ENCODE assay signal across 9 cellular contexts in the genomic region with DNA sequence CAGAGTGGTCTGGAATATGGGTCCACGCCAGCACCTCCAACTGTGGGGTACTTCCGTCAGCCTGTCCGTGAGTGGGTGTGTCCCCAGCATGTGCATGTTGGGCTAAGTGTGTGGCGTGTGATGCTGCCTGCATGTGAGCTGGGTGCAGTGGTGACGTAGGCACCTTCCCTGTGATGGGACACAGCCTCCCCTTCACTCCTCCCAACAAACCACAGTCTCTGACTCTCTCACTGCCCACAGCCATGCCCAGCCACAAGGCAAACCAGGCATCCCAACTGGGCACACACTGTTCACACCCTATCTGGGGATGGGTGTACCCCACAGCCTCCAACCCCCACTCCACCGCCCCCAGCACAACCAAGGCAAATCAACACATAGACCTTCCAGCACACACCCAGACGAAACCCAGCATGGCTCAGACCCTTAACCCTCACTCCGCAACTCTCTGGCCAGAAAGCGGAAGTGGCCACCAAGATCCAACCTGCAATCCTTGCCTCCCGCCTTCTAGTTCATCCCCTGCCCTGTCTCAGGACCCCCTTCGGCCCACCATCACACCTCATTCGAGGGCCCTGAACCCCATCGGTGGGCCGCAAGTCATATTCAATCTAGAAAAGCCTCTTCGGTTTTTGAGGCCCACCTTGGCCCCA. TPM values are rescaled to one million over a fixed set of nuclear protein-coding genes. Genes with fewer than 3 reads are reported as not detected.
A peak's percentile ranks its signal among the peaks of the same experiment; 100 is the strongest.
DNase-seq lines count a peak whose midpoint lies in the region; ATAC-seq and TF ChIP-seq lines count a peak whose summit lies in the region.
"Had no signal": no experiment of that assay in that cellular context is flagged by ENCODE, and none has a peak within 500 bp of the region (broad histone marks: within the 10 kb centered on the region; RNA-seq: fewer than 3 reads in every experiment).

No MANE protein-coding gene starts in this region.

- peaks cover 0 to under 1% (median 0%) of the 10 kb centered on the region in 3 donors for H3K36me3 ChIP-seq in esophagus squamous epithelium
- no peaks in the 10 kb centered on the region for H3K36me3 ChIP-seq in prostate gland
- H3K36me3 ChIP-seq in aorta (ENCODE audit: control insufficient read depth in 1 of 2, insufficient read depth in 2 of 2, low read length in 1 of 2) = no peaks in the 10 kb centered on the region
- H3K36me3 ChIP-seq: MG63 had no signal

- peak overlapping the region; percentile 73 to 82 (median 76) for H3K4me3 Mint-ChIP-seq in T-cell

- H3K9me3 Mint-ChIP-seq in T-cell = no peaks in the 10 kb centered on the region

- H3K36me3 Mint-ChIP-seq in T-cell = no peaks in the 10 kb centered on the region

- H3K4me1 Mint-ChIP-seq in T-cell = peaks cover 31 to 43% (median 37%) of the 10 kb centered on the region in 3 donors

- TF ChIP-seq POLR2A in esophagus squamous epithelium (IDR thresholded peaks at IDR 0.05) = no peak
- TF ChIP-seq POLR2A in prostate gland (IDR thresholded peaks at IDR 0.05) = no peak

- H3K9me3 ChIP-seq in esophagus squamous epithelium (no peaks in the 10 kb centered on the region), prostate gland (no peaks in the 10 kb centered on the region), aorta (ENCODE audit: control insufficient read depth, low read length) (no peaks in the 10 kb centered on the region)
- H3K9me3 ChIP-seq: MG63 had no signal

- peak; percentile 22 for DNase-seq in GM20000 (ENCODE audit: low spot score)
- DNase-seq in T-cell = peak in 1 of 34 experiments; percentile 46
- DNase-seq in esophagus squamous epithelium (lab: John Stamatoyannopoulos, UW) = no peak
- no peak for DNase-seq in prostate gland (ENCODE audit: low spot score)
- no peak for DNase-seq in KG1 (lab: John Stamatoyannopoulos, UW)
- DNase-seq in cerebellar nuclear complex (lab: John Stamatoyannopoulos, UW) = no peak
- no peak for DNase-seq in aorta
- DNase-seq: MG63 had no signal

- intact Hi-C loops in esophagus squamous epithelium (cut with DNase I) (no loop called here), prostate gland (cut with DNase I) (no loop called here), aorta (cut with DNase I) (no loop called here)

- CTCF ChIA-PET in T-cell (lab: Charles Lee) = no interaction called here

- H3K27me3 ChIP-seq in esophagus squamous epithelium (peaks cover 7 to 71% (median 32%) of the 10 kb centered on the region in 4 donors), prostate gland (replicated peaks; ENCODE audit: insufficient read depth) (peaks cover 6% of the 10 kb centered on the region), aorta (ENCODE audit: control insufficient read depth in 1 of 2, insufficient read depth in 2 of 2, low read length in 1 of 2) (no peaks in the 10 kb centered on the region)

- POLR2A ChIA-PET in T-cell (lab: Charles Lee) = interaction anchor here in 1 of 2 donors (0.6 kb wide), 2 partner anchors 9 to 11 kb away, joined by 3 read pairs; no protein-coding TSS in a partner anchor

- TF ChIP-seq CTCF in GM20000 (IDR thresholded peaks at IDR 0.05; ENCODE audit: extremely low read depth, missing control alignments) = no peak
- TF ChIP-seq CTCF in esophagus squamous epithelium (IDR thresholded peaks at IDR 0.05) = no peak
- TF ChIP-seq CTCF in prostate gland (IDR thresholded peaks at IDR 0.05) = no peak

- H3K4me1 ChIP-seq in esophagus squamous epithelium = peaks cover 11 to 29% (median 13%) of the 10 kb centered on the region in 3 donors
- no peaks in the 10 kb centered on the region for H3K4me1 ChIP-seq in prostate gland (replicated peaks)
- no peaks in the 10 kb centered on the region for H3K4me1 ChIP-seq in aorta (ENCODE audit: control insufficient read depth in 1 of 2, insufficient read depth in 2 of 2, low read length in 2 of 2)

- H3K27ac ChIP-seq in esophagus squamous epithelium (no peak overlapping the region), prostate gland (no peak overlapping the region), aorta (ENCODE audit: low read depth in 1 of 2, low read length in 2 of 2) (no peak overlapping the region)

- 63 to 71% methylated on average over 13 to 14 of the region's 15 CpGs for WGBS in esophagus squamous epithelium, 2 donors
- 68% methylated on average over 12 of the region's 15 CpGs for WGBS in prostate gland
- WGBS in aorta, 2 donors = 68 to 71% methylated on average over 15 of the region's 15 CpGs

- H3K4me3 ChIP-seq in esophagus squamous epithelium = peak overlapping the region; percentile 29 to 69 (median 45)
- H3K4me3 ChIP-seq in prostate gland = peak overlapping the region; percentile 22 to 36
- no peak overlapping the region for H3K4me3 ChIP-seq in aorta (ENCODE audit: low read length in 2 of 2)
- H3K4me3 ChIP-seq: MG63 had no signal

- H3K27me3 Mint-ChIP-seq in T-cell = peaks cover 0 to 33% of the 10 kb centered on the region in 2 donors

- peak in 1 of 4 experiments; percentile 19 for ATAC-seq in T-cell (replicated peaks in 1 of 4)
- ATAC-seq in HG03025 (IDR thresholded peaks at IDR 0.05; ENCODE audit: low FRiP score, unreplicated experiment) = no peak
- no peak for ATAC-seq in aorta (ENCODE audit: low FRiP score)

- H3K27ac Mint-ChIP-seq in T-cell = peak overlapping the region; percentile 65 to 87

RNA-seq across cellular contexts. Expression of a gene that starts 10.4 kb away (rescaled TPM):
- 10 to 100 TPM in 2 of 5 donors, 1 to 10 TPM in 3; 8.7 to 11.8 (median 8.8) TPM for total RNA-seq in T-cell
- 1 to 10 TPM in 2 of 4 donors, under 1 TPM in 2; 0.22 to 3.4 (median 0.93) TPM for total RNA-seq in esophagus squamous epithelium
- total RNA-seq in prostate gland = 10 to 100 TPM in 1 of 2 donors, 1 to 10 TPM in 1; 1.0 to 10.9 TPM
- total RNA-seq in aorta = 1 to 10 TPM in 1 of 2 donors, under 1 TPM in 1; 0.16 to 1.4 TPM
- under 1 TPM; 0.25 to 0.33 TPM for polyA plus RNA-seq in aorta

RNA-seq across cellular contexts. Expression of a gene that starts 12.4 kb away (rescaled TPM):
- total RNA-seq in T-cell (10 to 100 TPM; 13.3 to 30.4 (median 23.7) TPM), esophagus squamous epithelium (10 to 100 TPM; 10.6 to 20.2 (median 18.8) TPM), prostate gland (10 to 100 TPM; 22.2 to 36.3 TPM), aorta (10 to 100 TPM in 1 of 2 donors, 1 to 10 TPM in 1; 8.7 to 12.1 TPM)
- 10 to 100 TPM in 1 of 2 donors, 1 to 10 TPM in 1; 7.0 to 30.5 TPM for polyA plus RNA-seq in aorta

RNA-seq across cellular contexts. Expression of a gene that starts 12.7 kb away (rescaled TPM):
- total RNA-seq in T-cell (100 to 1,000 TPM in 4 of 5 donors, 10 to 100 TPM in 1; 94.1 to 229 (median 124) TPM), esophagus squamous epithelium (10 to 100 TPM; 10.7 to 20.2 (median 15.6) TPM), prostate gland (10 to 100 TPM; 22.5 to 40.4 TPM), aorta (10 to 100 TPM; 48.4 to 63.3 TPM)
- 10 to 100 TPM in 1 of 2 donors, 1 to 10 TPM in 1; 9.8 to 43.4 TPM for polyA plus RNA-seq in aorta

RNA-seq across cellular contexts. Expression of a gene that starts 24.2 kb away (rescaled TPM):
- total RNA-seq in T-cell (10 to 100 TPM; 32.2 to 41.4 (median 37.8) TPM), esophagus squamous epithelium (10 to 100 TPM; 16.6 to 37.6 (median 27.0) TPM), prostate gland (10 to 100 TPM; 70.2 to 81.7 TPM), aorta (10 to 100 TPM; 40.6 to 48.2 TPM)
- 10 to 100 TPM; 55.3 to 80.2 TPM for polyA plus RNA-seq in aorta

RNA-seq across cellular contexts. Expression of a gene that starts 43.1 kb away (rescaled TPM):
- total RNA-seq in T-cell = under 1 TPM in 4 of 5 donors, not detected in 1; 0.23 to 0.92 (median 0.55) TPM
- total RNA-seq in esophagus squamous epithelium = 1 to 10 TPM in 2 of 4 donors, under 1 TPM in 1, not detected in 1; 0.23 to 1.9 (median 1.1) TPM
- total RNA-seq in prostate gland = 1 to 10 TPM in 1 of 2 donors, under 1 TPM in 1; 0.85 to 3.7 TPM
- not detected for total RNA-seq in aorta
- under 1 TPM in 1 of 2 donors, not detected in 1; 0.36 TPM for polyA plus RNA-seq in aorta

Comparison
In these comparisons a context has a peak if more than half of its experiments do, and no peak if none do; other contexts are left out.
1. H3K4me3 ChIP-seq: peak in esophagus squamous epithelium (4 of 4) and prostate gland (2 of 2); none in aorta (0 of 2).